ENCODE assay signal across 6 cellular contexts in genomic region chr19:53157601-53158000, GRCh38. TPM values are rescaled to one million over a fixed set of nuclear protein-coding genes. Genes with fewer than 3 reads are reported as not detected.
A peak's percentile ranks its signal among the peaks of the same experiment; 100 is the strongest.
DNase-seq lines count a peak whose midpoint lies in the region; ATAC-seq and TF ChIP-seq lines count a peak whose summit lies in the region.

No MANE protein-coding gene starts in this region.

- H3K9ac ChIP-seq in DND-41 (ENCODE audit: low read depth, low read length) (peak overlapping the region; percentile 82), mesendoderm (ENCODE audit: low read length) (peak overlapping the region; percentile 78)

- no peaks in the 10 kb centered on the region for H3K9me3 ChIP-seq in DND-41 (ENCODE audit: insufficient read depth, low read length, severe bottlenecking)

- H3K27ac Mint-ChIP-seq in activated T-helper 2 cell treated with anti-CD3 and anti-CD28 coated beads, Interferon-gamma antibody, Interleukin-2, Interleukin-4, amounts not matched to agents 10 μg/mL and 5 μg/mL and 100 μg/mL, durations not matched to agents 14 hours and 24 hours and 36 hours = no peak overlapping the region

- H2AK5ac ChIP-seq in mesendoderm (ENCODE audit: low read length) = no peak overlapping the region

- TF ChIP-seq POLR2A in lower leg skin (IDR thresholded peaks at IDR 0.05) = no peak

- H3K23ac ChIP-seq in mesendoderm (ENCODE audit: low read length) = no peak overlapping the region

- DNase-seq in DND-41 = no peak
- no peak for DNase-seq in activated T-helper 2 cell treated with anti-CD3 and anti-CD28 coated beads, Interferon-gamma antibody, Interleukin-2, Interleukin-4, amounts not matched to agents 10 μg/mL and 5 μg/mL and 100 μg/mL, durations not matched to agents 14 hours and 24 hours and 36 hours (ENCODE audit: low spot score)
- DNase-seq in mesendoderm = peak; percentile 44
- no peak for DNase-seq in lower leg skin (ENCODE audit: low spot score in 2 of 2)

- H3K36me3 ChIP-seq in DND-41 (ENCODE audit: insufficient read depth, low read length) = peaks cover 31% of the 10 kb centered on the region
- peaks cover 3% of the 10 kb centered on the region for H3K36me3 ChIP-seq in mesendoderm (ENCODE audit: control insufficient read depth, insufficient read depth, low read length)

- peak overlapping the region; percentile 76; the same call in 1 of the 2 replicates for H2AFZ ChIP-seq in DND-41 (ENCODE audit: low read depth, low read length)

- peak overlapping the region; percentile 21 for H4K5ac ChIP-seq in mesendoderm (ENCODE audit: low read length)

- peak overlapping the region; percentile 72 for H3K27ac ChIP-seq in DND-41 (ENCODE audit: low read length)
- H3K27ac ChIP-seq in mesendoderm (ENCODE audit: low read depth, low read length) = no peak overlapping the region

- H2BK120ac ChIP-seq in mesendoderm (ENCODE audit: low read depth, low read length) = no peak overlapping the region

- H4K20me1 ChIP-seq in DND-41 (ENCODE audit: insufficient read depth, low read length) = peaks cover 11% of the 10 kb centered on the region

- no peak overlapping the region for H3K4ac ChIP-seq in mesendoderm (ENCODE audit: low read depth, low read length)

- peaks cover 49% of the 10 kb centered on the region for H3K36me3 Mint-ChIP-seq in activated T-helper 2 cell treated with anti-CD3 and anti-CD28 coated beads, Interferon-gamma antibody, Interleukin-2, Interleukin-4, amounts not matched to agents 10 μg/mL and 5 μg/mL and 100 μg/mL, durations not matched to agents 14 hours and 24 hours and 36 hours (ENCODE audit: low read depth)

- H3K4me3 ChIP-seq in DND-41 (ENCODE audit: low read depth in 1 of 2, low read length in 2 of 2) (peak overlapping the region; percentile 72 to 85; a peak in 3 of 4 replicates), mesendoderm (ENCODE audit: low read length) (peak overlapping the region; percentile 22), lower leg skin (ENCODE audit: low read depth, poor library complexity, severe bottlenecking) (no peak overlapping the region)

- H4K8ac ChIP-seq in mesendoderm (ENCODE audit: low read depth, low read length) = no peak overlapping the region

- no peak for TF ChIP-seq CTCF in DND-41 (IDR thresholded peaks at IDR 0.05; ENCODE audit: borderline replicate concordance, extremely low read depth, low read length, poor library complexity, severe bottlenecking)
- TF ChIP-seq CTCF in lower leg skin (IDR thresholded peaks at IDR 0.05) = no peak

- intact Hi-C loops in activated T-helper 2 cell treated with anti-CD3 and anti-CD28 coated beads, Interferon-gamma antibody, Interleukin-2, Interleukin-4, amounts not matched to agents 10 μg/mL and 5 μg/mL and 100 μg/mL, durations not matched to agents 14 hours and 24 hours and 36 hours (cut with micrococcal nuclease) = no loop called here
- intact Hi-C loops in lower leg skin (cut with DNase I; ENCODE audit: low total_unique reads) = no loop called here

- ATAC-seq in DND-41 (ENCODE audit: insufficient read depth, low read depth) (peak; percentile 7; the same call in 1 of the 3 replicates), HG03520 (IDR thresholded peaks at IDR 0.05; ENCODE audit: unreplicated experiment) (no peak), HG03354 (IDR thresholded peaks at IDR 0.05; ENCODE audit: poor library complexity, severe bottlenecking, unreplicated experiment) (no peak)

- H2BK5ac ChIP-seq in mesendoderm (ENCODE audit: low read length) = no peak overlapping the region

- H3K4me1 ChIP-seq in DND-41 (ENCODE audit: insufficient read depth, low read length) (peaks cover 31% of the 10 kb centered on the region), mesendoderm (ENCODE audit: control insufficient read depth, low read depth, low read length) (peaks cover 2% of the 10 kb centered on the region)

- H2BK15ac ChIP-seq in mesendoderm (replicated peaks; ENCODE audit: low read depth) = no peak overlapping the region

- H3K27me3 ChIP-seq in DND-41 (ENCODE audit: insufficient read depth, low read length, poor library complexity) (no peaks in the 10 kb centered on the region), mesendoderm (ENCODE audit: insufficient read depth, low read length, poor library complexity) (no peaks in the 10 kb centered on the region)

- peaks cover 7% of the 10 kb centered on the region for H3K79me1 ChIP-seq in mesendoderm (ENCODE audit: low read length)

- H3K27me3 Mint-ChIP-seq in activated T-helper 2 cell treated with anti-CD3 and anti-CD28 coated beads, Interferon-gamma antibody, Interleukin-2, Interleukin-4, amounts not matched to agents 10 μg/mL and 5 μg/mL and 100 μg/mL, durations not matched to agents 14 hours and 24 hours and 36 hours (ENCODE audit: low read depth) = no peaks in the 10 kb centered on the region

- H3K4me1 Mint-ChIP-seq in activated T-helper 2 cell treated with anti-CD3 and anti-CD28 coated beads, Interferon-gamma antibody, Interleukin-2, Interleukin-4, amounts not matched to agents 10 μg/mL and 5 μg/mL and 100 μg/mL, durations not matched to agents 14 hours and 24 hours and 36 hours (ENCODE audit: low read depth) = peaks cover 10% of the 10 kb centered on the region

- peaks cover 44% of the 10 kb centered on the region for H3K79me2 ChIP-seq in DND-41 (ENCODE audit: insufficient read depth, low read length)
- H3K79me2 ChIP-seq in mesendoderm (ENCODE audit: control insufficient read depth, insufficient read depth, low read length) = no peaks in the 10 kb centered on the region

- H3K56ac ChIP-seq in mesendoderm (ENCODE audit: low read length) = peak overlapping the region; percentile 89

- H3K4me3 Mint-ChIP-seq in activated T-helper 2 cell treated with anti-CD3 and anti-CD28 coated beads, Interferon-gamma antibody, Interleukin-2, Interleukin-4, amounts not matched to agents 10 μg/mL and 5 μg/mL and 100 μg/mL, durations not matched to agents 14 hours and 24 hours and 36 hours (ENCODE audit: low read depth) = peak overlapping the region; percentile 81

- no peak overlapping the region for H3K18ac ChIP-seq in mesendoderm (ENCODE audit: low read length)

- H3K4me2 ChIP-seq in DND-41 (ENCODE audit: insufficient read depth, low read length) (peak overlapping the region; percentile 74), mesendoderm (ENCODE audit: low read length) (peak overlapping the region; percentile 86)

- whole genome bisulfite sequencing in mesendoderm (ENCODE audit: extremely low coverage, insufficient coverage, low lambda C conversion rate) = no CpG with 5 or more reads among the region's 7 CpGs
- 21 to 32% methylated on average over 7 of the region's 7 CpGs for WGBS in lower leg skin, 2 donors

- peaks cover 51% of the 10 kb centered on the region for H3K9me3 Mint-ChIP-seq in activated T-helper 2 cell treated with anti-CD3 and anti-CD28 coated beads, Interferon-gamma antibody, Interleukin-2, Interleukin-4, amounts not matched to agents 10 μg/mL and 5 μg/mL and 100 μg/mL, durations not matched to agents 14 hours and 24 hours and 36 hours

RNA-seq across cellular contexts. Expression of gene ZNF347, which starts 1.3 kb away (rescaled TPM):
- 5.4 and 7.8 TPM in 2 replicates for total RNA-seq in activated T-helper 2 cell treated with anti-CD3 and anti-CD28 coated beads, Interferon-gamma antibody, Interleukin-2, Interleukin-4, amounts not matched to agents 10 μg/mL and 5 μg/mL and 100 μg/mL, durations not matched to agents 14 hours and 24 hours and 36 hours
- polyA plus RNA-seq in mesendoderm (2013, experiment 1 of 2) = 5.7 TPM
- polyA plus RNA-seq in mesendoderm (2013, experiment 2 of 2) = 6.0 TPM
- 1 to 10 TPM; 5.3 to 9.3 (median 7.3) TPM for total RNA-seq in lower leg skin

RNA-seq across cellular contexts. Expression of gene ZNF415, which starts 24.9 kb away (rescaled TPM):
- 0.39 and 0.41 TPM in 2 replicates for total RNA-seq in activated T-helper 2 cell treated with anti-CD3 and anti-CD28 coated beads, Interferon-gamma antibody, Interleukin-2, Interleukin-4, amounts not matched to agents 10 μg/mL and 5 μg/mL and 100 μg/mL, durations not matched to agents 14 hours and 24 hours and 36 hours
- polyA plus RNA-seq in mesendoderm (2013, experiment 1 of 2) = 8.1 TPM
- 8.0 TPM for polyA plus RNA-seq in mesendoderm (2013, experiment 2 of 2)
- total RNA-seq in lower leg skin = 1 to 10 TPM; 1.1 to 7.4 (median 5.1) TPM

RNA-seq across cellular contexts. Expression of gene ZNF665, which starts 35.6 kb away (rescaled TPM):
- 2.1 and 3.1 TPM in 2 replicates for total RNA-seq in activated T-helper 2 cell treated with anti-CD3 and anti-CD28 coated beads, Interferon-gamma antibody, Interleukin-2, Interleukin-4, amounts not matched to agents 10 μg/mL and 5 μg/mL and 100 μg/mL, durations not matched to agents 14 hours and 24 hours and 36 hours
- 1.7 TPM for polyA plus RNA-seq in mesendoderm (2013, experiment 1 of 2)
- polyA plus RNA-seq in mesendoderm (2013, experiment 2 of 2) = 1.7 TPM
- total RNA-seq in lower leg skin = 1 to 10 TPM; 2.4 to 4.9 (median 3.4) TPM

RNA-seq across cellular contexts. Expression of gene ZNF160, which starts 54.4 kb away (rescaled TPM):
- 35.3 and 39.3 TPM in 2 replicates for total RNA-seq in activated T-helper 2 cell treated with anti-CD3 and anti-CD28 coated beads, Interferon-gamma antibody, Interleukin-2, Interleukin-4, amounts not matched to agents 10 μg/mL and 5 μg/mL and 100 μg/mL, durations not matched to agents 14 hours and 24 hours and 36 hours
- 14.5 TPM for polyA plus RNA-seq in mesendoderm (2013, experiment 1 of 2)
- 14.4 TPM for polyA plus RNA-seq in mesendoderm (2013, experiment 2 of 2)
- total RNA-seq in lower leg skin = 10 to 100 TPM; 22.6 to 38.0 (median 27.4) TPM
